In genomic region chr9:94084314-94084713, GRCh38 we compare ENCODE assay signal across 8 cellular contexts. TPM values are rescaled to one million over a fixed set of nuclear protein-coding genes. Genes with fewer than 3 reads are reported as not detected.
A peak's percentile ranks its signal among the peaks of the same experiment; 100 is the strongest.
DNase-seq lines count a peak whose midpoint lies in the region; ATAC-seq, FAIRE-seq and TF ChIP-seq lines count a peak whose summit lies in the region.

Gene PTPDC1 (plus strand): TSS chr9:94084464. CDS start chr9:94084531, 67 bp downstream.

- TF ChIP-seq EP300 in H1 (IDR thresholded peaks at IDR 0.05; ENCODE audit: borderline replicate concordance in 1 of 2, low read depth in 2 of 2, low read length in 2 of 2): no peak

- H3K9ac ChIP-seq in H1 (replicated peaks in 1 of 4; ENCODE audit: extremely low read depth in 1 of 4, low read depth in 3 of 4, low read length in 3 of 4) (no peak within 1 kb of the TSS; a peak in 1 of 7 replicates), mesendoderm (ENCODE audit: low read length) (no peak within 1 kb of the TSS)

- H3K9me3 ChIP-seq in H1 (ENCODE audit: insufficient read depth in 2 of 2, low read depth in 1 of 2, low read length in 1 of 2): no peaks in the 10 kb centered on the region

- no peaks in the 10 kb centered on the region for H3K27me3 Mint-ChIP-seq in activated T-helper 17 cell treated with anti-CD3 and anti-CD28 coated beads, Interleukin-2, amount 50 U/mL, for 72 hours
- no peaks in the 10 kb centered on the region for H3K27me3 Mint-ChIP-seq in immature natural killer cell (ENCODE audit: low read depth in 3 of 3)

- H3K79me1 ChIP-seq in H1 (ENCODE audit: low read depth, low read length): no peaks in the 10 kb centered on the region
- H3K79me1 ChIP-seq in mesendoderm (ENCODE audit: low read length): no peaks in the 10 kb centered on the region

- H3K4ac ChIP-seq in H1 (replicated peaks; ENCODE audit: insufficient read length, low read depth, low read length) (no peak within 1 kb of the TSS), mesendoderm (ENCODE audit: low read depth, low read length) (no peak within 1 kb of the TSS)

- peak; percentile 84 for FAIRE-seq in H1 (lab: Jason Lieb, UNC)

- TF ChIP-seq POLR2A in NB4 (IDR thresholded peaks at IDR 0.05; ENCODE audit: extremely low read depth, insufficient read length) (no peak), H1 (IDR thresholded peaks at IDR 0.05; ENCODE audit: control extremely low read depth in 1 of 2, low read depth in 2 of 2, low read length in 2 of 2) (peak in 1 of 2 experiments; percentile 63; a peak in 1 of 3 replicates)

- H3K79me2 ChIP-seq in H1 (ENCODE audit: control insufficient read depth in 1 of 2, insufficient read depth in 2 of 2, low read length in 2 of 2) (no peaks in the 10 kb centered on the region), mesendoderm (ENCODE audit: control insufficient read depth, insufficient read depth, low read length) (no peaks in the 10 kb centered on the region)

- no peak within 1 kb of the TSS for H2BK120ac ChIP-seq in H1 (replicated peaks; ENCODE audit: low read depth, low read length)
- H2BK120ac ChIP-seq in mesendoderm (ENCODE audit: low read depth, low read length): no peak within 1 kb of the TSS

- H4K8ac ChIP-seq in H1 (ENCODE audit: extremely low read depth, insufficient read depth, low read length) (peak within 1 kb of the TSS; percentile 16; the same call in 1 of the 2 replicates), mesendoderm (ENCODE audit: low read depth, low read length) (no peak within 1 kb of the TSS)

- H2BK20ac ChIP-seq in H1 (ENCODE audit: low read length): no peak within 1 kb of the TSS

- H3K27ac ChIP-seq in H1 (ENCODE audit: low read depth, low read length): no peak within 1 kb of the TSS
- H3K27ac ChIP-seq in mesendoderm (ENCODE audit: low read depth, low read length): peak within 1 kb of the TSS; percentile 39

- no peak within 1 kb of the TSS for H2BK12ac ChIP-seq in H1 (ENCODE audit: low read depth, low read length)

- H2BK5ac ChIP-seq in H1 (ENCODE audit: low read depth, low read length) (no peak within 1 kb of the TSS), mesendoderm (ENCODE audit: low read length) (no peak within 1 kb of the TSS)

- H3K4me2 ChIP-seq in H1 (ENCODE audit: insufficient read depth in 1 of 2, low read depth in 2 of 2, low read length in 2 of 2): peak within 1 kb of the TSS; percentile 4 to 55
- H3K4me2 ChIP-seq in mesendoderm (ENCODE audit: low read length): peak within 1 kb of the TSS; percentile 4

- no peak; a peak in 1 of 4 replicates for TF ChIP-seq RAD21 in H1 (IDR thresholded peaks at IDR 0.05 in 1 of 2, conservative IDR thresholded peaks at IDR 0.05 in 1 of 2; ENCODE audit: low read depth in 2 of 2, low read length in 2 of 2)

- no peaks in the 10 kb centered on the region for H4K20me1 ChIP-seq in H1 (replicated peaks in 1 of 2; ENCODE audit: control insufficient read depth in 1 of 2, insufficient read depth in 2 of 2, low read length in 2 of 2)

- H2AK5ac ChIP-seq in H1 (ENCODE audit: low read depth, low read length): no peak within 1 kb of the TSS
- no peak within 1 kb of the TSS for H2AK5ac ChIP-seq in mesendoderm (ENCODE audit: low read length)

- DNase-seq in AG20443 (ENCODE audit: low spot score): peak; percentile 37
- peak; percentile 19 for DNase-seq in NB4 (ENCODE audit: low read depth)
- DNase-seq in H1 (ENCODE audit: low read depth in 1 of 2, low spot score in 2 of 2): peak; percentile 47 to 77
- DNase-seq in mesendoderm: peak; percentile 94
- no peak for DNase-seq in immature natural killer cell
- no peak for DNase-seq in UCSD-AML1 (lab: John Stamatoyannopoulos, UW; ENCODE audit: unreplicated experiment)
- DNase-seq in SHP77 treated with DMSO at 0.1 percent for 48 hours (lab: John Stamatoyannopoulos, UW): no peak

- H2BK15ac ChIP-seq in H1 (ENCODE audit: low read length) (no peak within 1 kb of the TSS), mesendoderm (replicated peaks; ENCODE audit: low read depth) (no peak within 1 kb of the TSS)

- H3K56ac ChIP-seq in H1 (replicated peaks; ENCODE audit: insufficient read length, low read depth, low read length) (no peak within 1 kb of the TSS), mesendoderm (ENCODE audit: low read length) (peak within 1 kb of the TSS; percentile 45)

- H4K5ac ChIP-seq in H1 (ENCODE audit: insufficient read length, low read depth, low read length): no peak within 1 kb of the TSS
- H4K5ac ChIP-seq in mesendoderm (ENCODE audit: low read length): no peak within 1 kb of the TSS

- H3K23ac ChIP-seq in H1 (ENCODE audit: insufficient read length): no peak within 1 kb of the TSS
- H3K23ac ChIP-seq in mesendoderm (ENCODE audit: low read length): no peak within 1 kb of the TSS

- TF ChIP-seq CTCF in NB4 (IDR thresholded peaks at IDR 0.05; ENCODE audit: low read depth, low read length) (no peak), H1 (IDR thresholded peaks at IDR 0.05; ENCODE audit: control extremely low read depth in 1 of 3, insufficient read depth in 1 of 3, low read depth in 1 of 3, low read length in 3 of 3) (no peak)

- no peak within 1 kb of the TSS for H3K4me3 ChIP-seq in NB4 (ENCODE audit: low read depth, low read length)
- H3K4me3 ChIP-seq in H1 (ENCODE audit: extremely low read depth in 1 of 4, insufficient read depth in 2 of 4, low read depth in 3 of 4, low read length in 4 of 4): peak within 1 kb of the TSS in 1 of 4 experiments; percentile 48; a peak in 2 of 8 replicates
- no peak within 1 kb of the TSS for H3K4me3 ChIP-seq in mesendoderm (ENCODE audit: low read length)

- ATAC-seq in activated T-helper 17 cell treated with anti-CD3 and anti-CD28 coated beads, Interleukin-2, amount 50 U/mL, for 72 hours (replicated peaks): no peak

- peaks cover 6% of the 10 kb centered on the region for H3K36me3 Mint-ChIP-seq in activated T-helper 17 cell treated with anti-CD3 and anti-CD28 coated beads, Interleukin-2, amount 50 U/mL, for 72 hours (ENCODE audit: low read depth)
- H3K36me3 Mint-ChIP-seq in immature natural killer cell: peaks cover 0 to 4% (median 4%) of the 10 kb centered on the region in 3 donors

- H3K36me3 ChIP-seq in H1 (ENCODE audit: control insufficient read depth in 2 of 4, insufficient read depth in 4 of 4, low read length in 3 of 4): no peaks in the 10 kb centered on the region
- H3K36me3 ChIP-seq in mesendoderm (ENCODE audit: control insufficient read depth, insufficient read depth, low read length): no peaks in the 10 kb centered on the region

- H3K23me2 ChIP-seq in H1 (ENCODE audit: low read depth, low read length): no peaks in the 10 kb centered on the region

- POLR2A ChIA-PET in H1 (lab: Charles Lee; ENCODE audit: partially characterized antibody): interaction anchor here (0.7 to 3.6 kb wide), 9 partner anchors 11 to 128 kb away, joined by 3 to 16 read pairs (median 5); no protein-coding TSS in a partner anchor

- H3K18ac ChIP-seq in H1 (ENCODE audit: extremely low read depth, low read length) (peak within 1 kb of the TSS; percentile 5; the same call in 1 of the 2 replicates), mesendoderm (ENCODE audit: low read length) (no peak within 1 kb of the TSS)

- H3K4me3 Mint-ChIP-seq in activated T-helper 17 cell treated with anti-CD3 and anti-CD28 coated beads, Interleukin-2, amount 50 U/mL, for 72 hours: no peak within 1 kb of the TSS
- H3K4me3 Mint-ChIP-seq in immature natural killer cell: no peak within 1 kb of the TSS

- H3K4me1 Mint-ChIP-seq in activated T-helper 17 cell treated with anti-CD3 and anti-CD28 coated beads, Interleukin-2, amount 50 U/mL, for 72 hours: peaks cover 7% of the 10 kb centered on the region
- H3K4me1 Mint-ChIP-seq in immature natural killer cell: no peaks in the 10 kb centered on the region

- peak within 1 kb of the TSS; percentile 18 for H4K91ac ChIP-seq in H1 (replicated peaks; ENCODE audit: insufficient read length, low read length)

- H2AFZ ChIP-seq in H1 (ENCODE audit: low read length): no peak within 1 kb of the TSS

- H3K14ac ChIP-seq in H1 (ENCODE audit: insufficient read length): no peak within 1 kb of the TSS

- 33% methylated on average over 14 of the region's 14 CpGs; no CpG with 5 or more reads in 1 of the 2 experiments for WGBS in H1 (ENCODE audit: extremely low coverage in 1 of 2, insufficient coverage in 1 of 2, insufficient read length in 1 of 2, insufficient replicate concordance in 2 of 2, low coverage in 1 of 2, low lambda C conversion rate in 2 of 2, missing lambda C conversion rate in 1 of 2), 2 experiments
- no CpG with 5 or more reads among the region's 14 CpGs for WGBS in mesendoderm (ENCODE audit: extremely low coverage, insufficient coverage, low lambda C conversion rate)

- H3K27ac Mint-ChIP-seq in activated T-helper 17 cell treated with anti-CD3 and anti-CD28 coated beads, Interleukin-2, amount 50 U/mL, for 72 hours: no peak within 1 kb of the TSS
- no peak within 1 kb of the TSS for H3K27ac Mint-ChIP-seq in immature natural killer cell

- H3K27me3 ChIP-seq in H1 (replicated peaks in 1 of 4; ENCODE audit: control insufficient read depth in 3 of 4, extremely low read depth in 1 of 4, insufficient read depth in 3 of 4, low read length in 3 of 4) (no peaks in the 10 kb centered on the region), mesendoderm (ENCODE audit: insufficient read depth, low read length, poor library complexity) (no peaks in the 10 kb centered on the region)

- H3K9me3 Mint-ChIP-seq in activated T-helper 17 cell treated with anti-CD3 and anti-CD28 coated beads, Interleukin-2, amount 50 U/mL, for 72 hours: no peaks in the 10 kb centered on the region
- H3K9me3 Mint-ChIP-seq in immature natural killer cell: no peaks in the 10 kb centered on the region

- CTCF ChIA-PET in H1 (lab: Charles Lee; ENCODE audit: partially characterized antibody): interaction anchor here (1.0 to 2.0 kb wide), 5 partner anchors 9 to 125 kb away, joined by 3 to 12 read pairs (median 4); no protein-coding TSS in a partner anchor

- H3K4me1 ChIP-seq in H1 (replicated peaks in 1 of 4; ENCODE audit: control insufficient read depth in 3 of 4, insufficient read depth in 4 of 4, low read length in 3 of 4) (peaks cover 0 to 5% (median 1%) of the 10 kb centered on the region in 4 experiments; a peak in 2 of 7 replicates), mesendoderm (ENCODE audit: control insufficient read depth, low read depth, low read length) (peaks cover 6% of the 10 kb centered on the region)

TF ChIP-seq in H1, 55 proteins besides CTCF, POLR2A, EP300 and RAD21 (continues in another document):
- no peak for TF ChIP-seq NRF1 (IDR thresholded peaks at IDR 0.05; ENCODE audit: low read depth, low read length)

RNA-seq across cellular contexts. Expression of gene PTPDC1, which starts in this region (rescaled TPM):
- 6.9 and 7.3 TPM in 2 replicates for total RNA-seq in H1 (2021; fragmentation: NEBNext Ultra II Directional; extraction: Animal tissue kit (Norgen Biotek cat#: 25700))
- 3.7 and 4.1 TPM in 2 replicates for polyA plus RNA-seq in H1 (2011; rRNA removed)
- polyA plus RNA-seq in H1 (2011; cell fraction: cytosol; rRNA removed): 6.0 TPM
- polyA plus RNA-seq in H1 (2011; cell fraction: nucleus; rRNA removed): 7.8 TPM
- 3.6 to 5.2 TPM (median 4.0 TPM) in 4 replicates for polyA plus RNA-seq in H1 (2012, experiment 1 of 2)
- 0.38 TPM for polyA plus RNA-seq in H1 (2012, experiment 2 of 2)
- 6.4 TPM for polyA plus RNA-seq in H1 (2013, experiment 1 of 2)
- 5.7 TPM for polyA plus RNA-seq in H1 (2013, experiment 2 of 2)
- polyA minus RNA-seq in H1 (2011; rRNA and poly(A)+ RNA removed): 13.6 and 19.1 TPM in 2 replicates
- polyA minus RNA-seq in H1 (2011; cell fraction: cytosol; rRNA and poly(A)+ RNA removed): 8.7 TPM
- polyA minus RNA-seq in H1 (2011; cell fraction: nucleus; rRNA and poly(A)+ RNA removed): 19.3 TPM
- polyA plus RNA-seq in mesendoderm (2013, experiment 1 of 2): 4.1 TPM
- polyA plus RNA-seq in mesendoderm (2013, experiment 2 of 2): 4.1 TPM
- 1 to 10 TPM; 5.8 to 6.2 TPM for total RNA-seq in activated T-helper 17 cell treated with anti-CD3 and anti-CD28 coated beads, Interleukin-2, amount 50 U/mL, for 72 hours
- under 1 TPM; 0.30 to 0.99 (median 0.95) TPM for polyA plus RNA-seq in immature natural killer cell

Comparison
In these comparisons a context has a peak if more than half of its experiments do, and no peak if none do; other contexts are left out.
1. DNase-seq: peak in AG20443 (single experiment), NB4 (single experiment), H1 (2 of 2) and mesendoderm (single experiment); none in immature natural killer cell (0 of 3), UCSD-AML1 (single experiment) and SHP77 treated with DMSO at 0.1 percent for 48 hours (single experiment).